ENCODE assay signal across 11 cellular contexts in the genomic region with DNA sequence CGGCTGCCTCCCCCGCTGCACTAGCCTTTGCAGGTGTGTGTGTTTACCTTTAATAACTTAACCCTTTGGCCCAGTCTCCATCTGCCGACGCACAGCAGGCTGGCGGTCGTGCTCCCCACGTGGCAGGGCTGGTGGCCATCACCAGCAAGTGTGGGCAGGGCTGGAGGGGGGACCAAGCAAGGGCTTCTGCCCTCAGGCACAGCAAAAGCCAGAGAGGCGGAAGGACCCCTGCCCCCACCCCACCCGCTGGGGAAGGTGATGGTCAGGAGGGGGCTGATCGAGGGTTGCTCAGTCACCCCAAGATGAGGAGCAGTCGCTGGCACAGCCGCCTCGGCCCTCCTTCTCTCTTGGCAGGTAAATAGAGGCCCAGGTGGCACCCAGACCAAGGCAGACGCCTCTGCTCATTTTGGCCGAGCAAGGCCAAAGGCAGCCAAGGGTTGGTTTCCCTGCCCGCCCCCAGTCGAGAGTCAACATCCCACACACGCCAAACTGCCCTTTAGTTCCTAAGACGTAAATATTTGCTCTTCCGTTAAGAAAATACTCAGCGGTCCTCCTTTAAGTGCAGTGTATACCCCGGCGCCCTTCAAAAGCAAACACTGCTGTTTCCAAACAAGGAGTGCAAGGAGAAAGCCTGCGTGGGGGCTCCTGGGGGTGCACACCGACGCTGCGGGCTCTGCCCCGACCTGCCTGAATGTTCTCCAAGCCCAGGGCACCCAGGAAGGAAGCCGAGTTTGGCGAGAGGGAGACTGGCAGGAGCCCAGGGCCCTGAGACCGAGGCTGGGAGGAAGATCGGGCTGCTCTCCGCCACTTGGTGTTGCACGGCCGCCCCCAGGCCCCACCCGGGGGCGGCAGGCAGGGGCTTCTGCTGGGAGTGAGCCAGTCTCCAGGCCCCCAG.
DNase-seq lines count a peak whose midpoint lies in the region; TF ChIP-seq lines count a peak whose summit lies in the region.
"Had no signal": no experiment of that assay in that cellular context is flagged by ENCODE, and none has a peak within 500 bp of the region (broad histone marks: within the 10 kb centered on the region; RNA-seq: fewer than 3 reads in every experiment).

No MANE protein-coding gene starts in this region.

- H3K36me3 ChIP-seq in prostate gland, result no peaks in the 10 kb centered on the region
- no peaks in the 10 kb centered on the region for H3K36me3 ChIP-seq in Karpas-422 (ENCODE audit: insufficient read depth, low read length)

- H3K4me3 ChIP-seq in epithelial cell of esophagus (ENCODE audit: low read length) (no peak overlapping the region), prostate gland (no peak overlapping the region), Karpas-422 (ENCODE audit: low read length) (no peak overlapping the region)

- H3K9ac ChIP-seq in Karpas-422 (ENCODE audit: low read length), result no peak overlapping the region

- H2AFZ ChIP-seq in Karpas-422 (ENCODE audit: low read length), result no peak overlapping the region

- H3K27ac ChIP-seq in prostate gland (peak overlapping the region; percentile 91 to 92), Karpas-422 (ENCODE audit: low read length) (no peak overlapping the region)

- H3K4me1 ChIP-seq in prostate gland (replicated peaks) (peaks cover 18% of the 10 kb centered on the region), Karpas-422 (ENCODE audit: low read length) (peaks cover 4% of the 10 kb centered on the region; the same call in 1 of the 2 replicates)

- DNase-seq in DMS79 (lab: John Stamatoyannopoulos, UW) (peak; percentile 78), NCI-H2196 (lab: John Stamatoyannopoulos, UW; ENCODE audit: unreplicated experiment) (peak; percentile 80), epithelial cell of esophagus (ENCODE audit: low read depth) (peak; percentile 50), prostate gland (ENCODE audit: low spot score) (peak; percentile 92), CD1c-positive myeloid dendritic cell (ENCODE audit: extremely low spot score) (no peak), Karpas-422 (no peak), NCI-H82 treated with DMSO at 0.1 percent for 48 hours (lab: John Stamatoyannopoulos, UW; ENCODE audit: unreplicated experiment) (no peak)
- DNase-seq in effector CD4-positive, alpha-beta T cell, result no peak
- DNase-seq: H7; mesendoderm; stimulated activated CD4-positive, alpha-beta T cell treated with anti-CD3 and anti-CD28 coated beads, Interleukin-2, amount 100 ng/mL, for 48 hours had no signal

- intact Hi-C loops in prostate gland (cut with DNase I), result no loop called here

- 31% methylated on average over 37 of the region's 37 CpGs for WGBS in prostate gland

- H3K9me2 ChIP-seq in Karpas-422 (replicated peaks; ENCODE audit: insufficient read depth, low read length), result no peaks in the 10 kb centered on the region

- TF ChIP-seq CTCF in epithelial cell of esophagus (IDR thresholded peaks at IDR 0.05; ENCODE audit: insufficient read depth, low read depth, low read length, missing control alignments) (no peak), prostate gland (IDR thresholded peaks at IDR 0.05) (no peak)

- H4K20me1 ChIP-seq in Karpas-422 (ENCODE audit: insufficient read depth, low read depth, low read length), result no peaks in the 10 kb centered on the region; the same call in 1 of the 2 replicates

- H3K27me3 ChIP-seq in prostate gland (replicated peaks; ENCODE audit: insufficient read depth), result no peaks in the 10 kb centered on the region
- H3K27me3 ChIP-seq in Karpas-422 (ENCODE audit: low read length), result no peaks in the 10 kb centered on the region

- H3K9me3 ChIP-seq in prostate gland (no peaks in the 10 kb centered on the region), Karpas-422 (ENCODE audit: low read length) (no peaks in the 10 kb centered on the region)

- no peak overlapping the region for H3K4me2 ChIP-seq in Karpas-422 (ENCODE audit: low read depth, low read length, poor library complexity, severe bottlenecking)

- no peaks in the 10 kb centered on the region for H3K79me2 ChIP-seq in Karpas-422 (ENCODE audit: low read length)

- TF ChIP-seq POLR2A in prostate gland (IDR thresholded peaks at IDR 0.05), result peak; percentile 29

Comparison
In these comparisons a context has a peak if more than half of its experiments do, and no peak if none do; other contexts are left out.
1. DNase-seq: peak in DMS79 (single experiment), NCI-H2196 (single experiment), epithelial cell of esophagus (single experiment) and prostate gland (single experiment); none in CD1c-positive myeloid dendritic cell (single experiment), Karpas-422 (single experiment), effector CD4-positive, alpha-beta T cell (single experiment) and NCI-H82 treated with DMSO at 0.1 percent for 48 hours (single experiment).